In the genomic region with DNA sequence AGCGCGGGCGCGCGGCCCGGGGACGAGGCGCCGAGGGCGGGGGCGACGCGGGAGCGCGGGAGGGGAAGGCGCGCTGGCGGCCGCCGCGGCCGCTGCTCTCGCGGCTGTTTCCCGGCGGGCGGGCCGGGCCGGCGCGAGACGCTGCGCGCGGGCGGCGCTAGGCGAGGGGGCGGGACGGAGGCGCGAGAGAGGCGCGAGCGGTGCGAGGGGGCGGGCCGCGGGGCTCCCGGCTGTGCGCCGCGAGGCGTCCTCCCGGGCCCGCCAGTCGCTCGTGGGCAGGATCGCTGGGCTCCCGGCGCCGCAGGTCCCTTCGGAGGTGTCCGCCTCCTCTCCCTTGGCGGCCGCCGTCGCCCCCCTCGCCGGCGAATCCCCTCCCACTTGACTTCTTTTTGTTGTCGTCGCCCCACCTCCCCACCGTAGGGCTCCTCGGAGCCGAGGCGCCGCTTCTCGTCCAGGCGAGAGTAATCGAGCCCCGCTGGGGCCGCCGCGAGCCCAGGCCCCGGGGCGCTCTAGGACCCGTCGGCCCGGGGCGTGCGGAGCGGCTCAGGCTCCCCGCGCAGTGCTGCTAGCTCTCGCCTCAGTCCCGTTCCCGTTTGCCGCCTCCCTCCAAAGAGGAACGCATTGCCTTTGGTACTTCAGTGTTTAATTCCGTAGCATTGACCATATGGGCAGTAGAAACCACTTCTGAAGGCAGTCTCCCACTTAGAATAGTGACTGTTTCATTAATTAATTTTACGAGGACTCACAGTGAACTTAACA, we compare ENCODE assay signal across 1 cellular context.
TF ChIP-seq lines count a peak whose summit lies in the region.

A gene (minus strand): TSS at position 110 of the 759 bp plus-strand sequence. CDS start 330 bp downstream, outside the sequence.

TF ChIP-seq in HepG2, 621 proteins besides CTCF, POLR2A, EP300 and RAD21 (continued from another document and continues in another):
- TF ChIP-seq, protein P1, sequence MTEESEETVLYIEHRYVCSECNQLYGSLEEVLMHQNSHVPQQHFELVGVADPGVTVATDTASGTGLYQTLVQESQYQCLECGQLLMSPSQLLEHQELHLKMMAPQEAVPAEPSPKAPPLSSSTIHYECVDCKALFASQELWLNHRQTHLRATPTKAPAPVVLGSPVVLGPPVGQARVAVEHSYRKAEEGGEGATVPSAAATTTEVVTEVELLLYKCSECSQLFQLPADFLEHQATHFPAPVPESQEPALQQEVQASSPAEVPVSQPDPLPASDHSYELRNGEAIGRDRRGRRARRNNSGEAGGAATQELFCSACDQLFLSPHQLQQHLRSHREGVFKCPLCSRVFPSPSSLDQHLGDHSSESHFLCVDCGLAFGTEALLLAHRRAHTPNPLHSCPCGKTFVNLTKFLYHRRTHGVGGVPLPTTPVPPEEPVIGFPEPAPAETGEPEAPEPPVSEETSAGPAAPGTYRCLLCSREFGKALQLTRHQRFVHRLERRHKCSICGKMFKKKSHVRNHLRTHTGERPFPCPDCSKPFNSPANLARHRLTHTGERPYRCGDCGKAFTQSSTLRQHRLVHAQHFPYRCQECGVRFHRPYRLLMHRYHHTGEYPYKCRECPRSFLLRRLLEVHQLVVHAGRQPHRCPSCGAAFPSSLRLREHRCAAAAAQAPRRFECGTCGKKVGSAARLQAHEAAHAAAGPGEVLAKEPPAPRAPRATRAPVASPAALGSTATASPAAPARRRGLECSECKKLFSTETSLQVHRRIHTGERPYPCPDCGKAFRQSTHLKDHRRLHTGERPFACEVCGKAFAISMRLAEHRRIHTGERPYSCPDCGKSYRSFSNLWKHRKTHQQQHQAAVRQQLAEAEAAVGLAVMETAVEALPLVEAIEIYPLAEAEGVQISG (CRISPR knock-in tag; IDR thresholded peaks at IDR 0.05): peak; percentile 96
- TF ChIP-seq POLR2G (IDR thresholded peaks at IDR 0.05; ENCODE audit: low read depth, low read length) (peak; percentile 83), SP1 (IDR thresholded peaks at IDR 0.05) (no peak), SP1 (CRISPR knock-in tag; IDR thresholded peaks at IDR 0.05) (peak; percentile 75), ZNF629 (CRISPR knock-in tag; conservative IDR thresholded peaks at IDR 0.05) (peak; percentile 50; the same call in 1 of the 2 replicates), YEATS2 (CRISPR knock-in tag; IDR thresholded peaks at IDR 0.05; ENCODE audit: borderline replicate concordance) (peak; percentile 75; the same call in 1 of the 2 replicates), CBX1 (IDR thresholded peaks at IDR 0.05; ENCODE audit: low read depth) (peak; percentile 27), ZSCAN25 (CRISPR knock-in tag; IDR thresholded peaks at IDR 0.05) (peak; percentile 57; the same call in 1 of the 2 replicates), HDAC1 (CRISPR knock-in tag; IDR thresholded peaks at IDR 0.05) (peak; percentile 82), FLYWCH1 (CRISPR knock-in tag; IDR thresholded peaks at IDR 0.05) (no peak), ZNF274 (CRISPR knock-in tag; IDR thresholded peaks at IDR 0.05) (peak; percentile 89), ZNF383 (CRISPR knock-in tag; IDR thresholded peaks at IDR 0.05; ENCODE audit: borderline replicate concordance) (peak; percentile 91; the same call in 1 of the 2 replicates), MEF2D (CRISPR knock-in tag; IDR thresholded peaks at IDR 0.05) (0 out of 2 replicates have a peak, but pooled peaks have one; percentile 46), PAF1 (CRISPR knock-in tag; IDR thresholded peaks at IDR 0.05) (no peak), HOXD1 (CRISPR knock-in tag; IDR thresholded peaks at IDR 0.05) (peak; percentile 79; the same call in 1 of the 2 replicates), ZBTB7A (CRISPR knock-in tag; IDR thresholded peaks at IDR 0.05) (0 out of 2 replicates have a peak, but pooled peaks have one; percentile 51), ZNF672 (CRISPR knock-in tag; IDR thresholded peaks at IDR 0.05) (no peak), ATF1 (CRISPR knock-in tag; IDR thresholded peaks at IDR 0.05) (no peak), TCF7L2 (IDR thresholded peaks at IDR 0.05; ENCODE audit: low read depth, low read length) (no peak), ZZZ3 (CRISPR knock-in tag; IDR thresholded peaks at IDR 0.05; ENCODE audit: borderline replicate concordance) (peak; percentile 77), SMAD9 (CRISPR knock-in tag; IDR thresholded peaks at IDR 0.05) (no peak), SP140L (CRISPR knock-in tag; IDR thresholded peaks at IDR 0.05; ENCODE audit: borderline replicate concordance) (0 out of 2 replicates have a peak, but pooled peaks have one; percentile 29), ZMYM3 (CRISPR knock-in tag; IDR thresholded peaks at IDR 0.05) (peak; percentile 81)
- TF ChIP-seq, protein P2, sequence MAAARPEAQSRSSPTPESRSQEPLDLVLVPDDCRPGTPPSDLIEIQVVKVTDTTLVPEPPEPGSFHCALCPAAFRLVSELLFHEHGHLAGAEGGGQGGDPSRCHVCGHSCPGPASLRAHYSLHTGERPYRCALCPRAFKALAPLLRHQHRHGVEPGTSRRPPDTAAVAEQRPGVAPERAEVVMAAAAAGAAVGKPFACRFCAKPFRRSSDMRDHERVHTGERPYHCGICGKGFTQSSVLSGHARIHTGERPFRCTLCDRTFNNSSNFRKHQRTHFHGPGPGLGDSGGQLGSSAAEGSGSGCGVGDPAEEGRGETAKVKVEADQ (CRISPR knock-in tag; IDR thresholded peaks at IDR 0.05; ENCODE audit: borderline replicate concordance): peak; percentile 67; the same call in 1 of the 2 replicates
- TF ChIP-seq, protein P3, sequence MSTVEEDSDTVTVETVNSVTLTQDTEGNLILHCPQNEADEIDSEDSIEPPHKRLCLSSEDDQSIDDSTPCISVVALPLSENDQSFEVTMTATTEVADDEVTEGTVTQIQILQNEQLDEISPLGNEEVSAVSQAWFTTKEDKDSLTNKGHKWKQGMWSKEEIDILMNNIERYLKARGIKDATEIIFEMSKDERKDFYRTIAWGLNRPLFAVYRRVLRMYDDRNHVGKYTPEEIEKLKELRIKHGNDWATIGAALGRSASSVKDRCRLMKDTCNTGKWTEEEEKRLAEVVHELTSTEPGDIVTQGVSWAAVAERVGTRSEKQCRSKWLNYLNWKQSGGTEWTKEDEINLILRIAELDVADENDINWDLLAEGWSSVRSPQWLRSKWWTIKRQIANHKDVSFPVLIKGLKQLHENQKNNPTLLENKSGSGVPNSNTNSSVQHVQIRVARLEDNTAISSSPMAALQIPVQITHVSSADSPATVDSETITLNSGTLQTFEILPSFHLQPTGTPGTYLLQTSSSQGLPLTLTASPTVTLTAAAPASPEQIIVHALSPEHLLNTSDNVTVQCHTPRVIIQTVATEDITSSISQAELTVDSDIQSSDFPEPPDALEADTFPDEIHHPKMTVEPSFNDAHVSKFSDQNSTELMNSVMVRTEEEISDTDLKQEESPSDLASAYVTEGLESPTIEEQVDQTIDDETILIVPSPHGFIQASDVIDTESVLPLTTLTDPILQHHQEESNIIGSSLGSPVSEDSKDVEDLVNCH (CRISPR knock-in tag; IDR thresholded peaks at IDR 0.05): peak; percentile 78; the same call in 1 of the 2 replicates
- TF ChIP-seq, protein P4, sequence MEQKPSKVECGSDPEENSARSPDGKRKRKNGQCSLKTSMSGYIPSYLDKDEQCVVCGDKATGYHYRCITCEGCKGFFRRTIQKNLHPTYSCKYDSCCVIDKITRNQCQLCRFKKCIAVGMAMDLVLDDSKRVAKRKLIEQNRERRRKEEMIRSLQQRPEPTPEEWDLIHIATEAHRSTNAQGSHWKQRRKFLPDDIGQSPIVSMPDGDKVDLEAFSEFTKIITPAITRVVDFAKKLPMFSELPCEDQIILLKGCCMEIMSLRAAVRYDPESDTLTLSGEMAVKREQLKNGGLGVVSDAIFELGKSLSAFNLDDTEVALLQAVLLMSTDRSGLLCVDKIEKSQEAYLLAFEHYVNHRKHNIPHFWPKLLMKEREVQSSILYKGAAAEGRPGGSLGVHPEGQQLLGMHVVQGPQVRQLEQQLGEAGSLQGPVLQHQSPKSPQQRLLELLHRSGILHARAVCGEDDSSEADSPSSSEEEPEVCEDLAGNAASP (CRISPR knock-in tag; IDR thresholded peaks at IDR 0.05; ENCODE audit: borderline replicate concordance): peak; percentile 37; the same call in 1 of the 2 replicates
- TF ChIP-seq, protein P5, sequence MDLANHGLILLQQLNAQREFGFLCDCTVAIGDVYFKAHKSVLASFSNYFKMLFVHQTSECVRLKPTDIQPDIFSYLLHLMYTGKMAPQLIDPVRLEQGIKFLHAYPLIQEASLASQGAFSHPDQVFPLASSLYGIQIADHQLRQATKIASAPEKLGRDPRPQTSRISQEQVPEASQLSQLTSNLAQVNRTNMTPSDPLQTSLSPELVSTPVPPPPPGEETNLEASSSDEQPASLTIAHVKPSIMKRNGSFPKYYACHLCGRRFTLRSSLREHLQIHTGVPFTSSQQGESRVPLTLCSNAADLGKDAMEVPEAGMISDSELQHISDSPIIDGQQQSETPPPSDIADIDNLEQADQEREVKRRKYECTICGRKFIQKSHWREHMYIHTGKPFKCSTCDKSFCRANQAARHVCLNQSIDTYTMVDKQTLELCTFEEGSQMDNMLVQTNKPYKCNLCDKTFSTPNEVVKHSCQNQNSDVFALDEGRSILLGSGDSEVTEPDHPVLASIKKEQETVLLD (CRISPR knock-in tag; IDR thresholded peaks at IDR 0.05; ENCODE audit: low read depth): peak; percentile 75; the same call in 1 of the 2 replicates
- TF ChIP-seq, protein P6, sequence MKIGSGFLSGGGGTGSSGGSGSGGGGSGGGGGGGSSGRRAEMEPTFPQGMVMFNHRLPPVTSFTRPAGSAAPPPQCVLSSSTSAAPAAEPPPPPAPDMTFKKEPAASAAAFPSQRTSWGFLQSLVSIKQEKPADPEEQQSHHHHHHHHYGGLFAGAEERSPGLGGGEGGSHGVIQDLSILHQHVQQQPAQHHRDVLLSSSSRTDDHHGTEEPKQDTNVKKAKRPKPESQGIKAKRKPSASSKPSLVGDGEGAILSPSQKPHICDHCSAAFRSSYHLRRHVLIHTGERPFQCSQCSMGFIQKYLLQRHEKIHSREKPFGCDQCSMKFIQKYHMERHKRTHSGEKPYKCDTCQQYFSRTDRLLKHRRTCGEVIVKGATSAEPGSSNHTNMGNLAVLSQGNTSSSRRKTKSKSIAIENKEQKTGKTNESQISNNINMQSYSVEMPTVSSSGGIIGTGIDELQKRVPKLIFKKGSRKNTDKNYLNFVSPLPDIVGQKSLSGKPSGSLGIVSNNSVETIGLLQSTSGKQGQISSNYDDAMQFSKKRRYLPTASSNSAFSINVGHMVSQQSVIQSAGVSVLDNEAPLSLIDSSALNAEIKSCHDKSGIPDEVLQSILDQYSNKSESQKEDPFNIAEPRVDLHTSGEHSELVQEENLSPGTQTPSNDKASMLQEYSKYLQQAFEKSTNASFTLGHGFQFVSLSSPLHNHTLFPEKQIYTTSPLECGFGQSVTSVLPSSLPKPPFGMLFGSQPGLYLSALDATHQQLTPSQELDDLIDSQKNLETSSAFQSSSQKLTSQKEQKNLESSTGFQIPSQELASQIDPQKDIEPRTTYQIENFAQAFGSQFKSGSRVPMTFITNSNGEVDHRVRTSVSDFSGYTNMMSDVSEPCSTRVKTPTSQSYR (CRISPR knock-in tag; IDR thresholded peaks at IDR 0.05; ENCODE audit: borderline replicate concordance): peak; percentile 50; the same call in 1 of the 2 replicates
- TF ChIP-seq, protein P7, sequence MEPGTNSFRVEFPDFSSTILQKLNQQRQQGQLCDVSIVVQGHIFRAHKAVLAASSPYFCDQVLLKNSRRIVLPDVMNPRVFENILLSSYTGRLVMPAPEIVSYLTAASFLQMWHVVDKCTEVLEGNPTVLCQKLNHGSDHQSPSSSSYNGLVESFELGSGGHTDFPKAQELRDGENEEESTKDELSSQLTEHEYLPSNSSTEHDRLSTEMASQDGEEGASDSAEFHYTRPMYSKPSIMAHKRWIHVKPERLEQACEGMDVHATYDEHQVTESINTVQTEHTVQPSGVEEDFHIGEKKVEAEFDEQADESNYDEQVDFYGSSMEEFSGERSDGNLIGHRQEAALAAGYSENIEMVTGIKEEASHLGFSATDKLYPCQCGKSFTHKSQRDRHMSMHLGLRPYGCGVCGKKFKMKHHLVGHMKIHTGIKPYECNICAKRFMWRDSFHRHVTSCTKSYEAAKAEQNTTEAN (CRISPR knock-in tag; conservative IDR thresholded peaks at IDR 0.05): peak; percentile 67; the same call in 1 of the 2 replicates
- TF ChIP-seq, protein P8, sequence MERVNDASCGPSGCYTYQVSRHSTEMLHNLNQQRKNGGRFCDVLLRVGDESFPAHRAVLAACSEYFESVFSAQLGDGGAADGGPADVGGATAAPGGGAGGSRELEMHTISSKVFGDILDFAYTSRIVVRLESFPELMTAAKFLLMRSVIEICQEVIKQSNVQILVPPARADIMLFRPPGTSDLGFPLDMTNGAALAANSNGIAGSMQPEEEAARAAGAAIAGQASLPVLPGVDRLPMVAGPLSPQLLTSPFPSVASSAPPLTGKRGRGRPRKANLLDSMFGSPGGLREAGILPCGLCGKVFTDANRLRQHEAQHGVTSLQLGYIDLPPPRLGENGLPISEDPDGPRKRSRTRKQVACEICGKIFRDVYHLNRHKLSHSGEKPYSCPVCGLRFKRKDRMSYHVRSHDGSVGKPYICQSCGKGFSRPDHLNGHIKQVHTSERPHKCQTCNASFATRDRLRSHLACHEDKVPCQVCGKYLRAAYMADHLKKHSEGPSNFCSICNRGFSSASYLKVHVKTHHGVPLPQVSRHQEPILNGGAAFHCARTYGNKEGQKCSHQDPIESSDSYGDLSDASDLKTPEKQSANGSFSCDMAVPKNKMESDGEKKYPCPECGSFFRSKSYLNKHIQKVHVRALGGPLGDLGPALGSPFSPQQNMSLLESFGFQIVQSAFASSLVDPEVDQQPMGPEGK (CRISPR knock-in tag; IDR thresholded peaks at IDR 0.05): peak; percentile 83
- TF ChIP-seq, protein P9, sequence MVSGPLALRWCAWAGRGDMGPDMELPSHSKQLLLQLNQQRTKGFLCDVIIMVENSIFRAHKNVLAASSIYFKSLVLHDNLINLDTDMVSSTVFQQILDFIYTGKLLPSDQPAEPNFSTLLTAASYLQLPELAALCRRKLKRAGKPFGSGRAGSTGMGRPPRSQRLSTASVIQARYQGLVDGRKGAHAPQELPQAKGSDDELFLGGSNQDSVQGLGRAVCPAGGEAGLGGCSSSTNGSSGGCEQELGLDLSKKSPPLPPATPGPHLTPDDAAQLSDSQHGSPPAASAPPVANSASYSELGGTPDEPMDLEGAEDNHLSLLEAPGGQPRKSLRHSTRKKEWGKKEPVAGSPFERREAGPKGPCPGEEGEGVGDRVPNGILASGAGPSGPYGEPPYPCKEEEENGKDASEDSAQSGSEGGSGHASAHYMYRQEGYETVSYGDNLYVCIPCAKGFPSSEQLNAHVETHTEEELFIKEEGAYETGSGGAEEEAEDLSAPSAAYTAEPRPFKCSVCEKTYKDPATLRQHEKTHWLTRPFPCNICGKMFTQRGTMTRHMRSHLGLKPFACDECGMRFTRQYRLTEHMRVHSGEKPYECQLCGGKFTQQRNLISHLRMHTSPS (CRISPR knock-in tag; IDR thresholded peaks at IDR 0.05; ENCODE audit: low read depth): no peak
